17 cellular contexts compared by ENCODE assay signal in genomic region chr5:124401247-124402143, GRCh38.
A peak's percentile ranks its signal among the peaks of the same experiment; 100 is the strongest.
DNase-seq lines count a peak whose midpoint lies in the region; ATAC-seq, FAIRE-seq and TF ChIP-seq lines count a peak whose summit lies in the region.
"Had no signal": no experiment of that assay in that cellular context is flagged by ENCODE, and none has a peak within 500 bp of the region (broad histone marks: within the 10 kb centered on the region; RNA-seq: fewer than 3 reads in every experiment).

No MANE protein-coding gene starts in this region.

- H3K4me3 Mint-ChIP-seq in WTC11 (no peak overlapping the region), glutamatergic neuron (ENCODE audit: unreplicated experiment) (no peak overlapping the region)

- TF ChIP-seq CTCF in heart left ventricle (IDR thresholded peaks at IDR 0.05) = no peak
- no peak for TF ChIP-seq CTCF in WTC11 (IDR thresholded peaks at IDR 0.05)
- TF ChIP-seq CTCF in left lung (IDR thresholded peaks at IDR 0.05) = no peak
- no peak for TF ChIP-seq CTCF in upper lobe of right lung (IDR thresholded peaks at IDR 0.05)
- TF ChIP-seq CTCF in GM20000 (IDR thresholded peaks at IDR 0.05; ENCODE audit: extremely low read depth, missing control alignments) = no peak
- no peak for TF ChIP-seq CTCF in glutamatergic neuron (IDR thresholded peaks at IDR 0.05; ENCODE audit: partially characterized antibody, unreplicated experiment)

- 76% methylated on average over 9 of the region's 9 CpGs for WGBS in right cardiac atrium
- 78 to 85% (median 80%) methylated on average over 9 of the region's 9 CpGs for whole genome bisulfite sequencing in heart left ventricle, 4 donors

- peak overlapping the region; percentile 54; the same call in 1 of the 2 replicates for H3K27ac Mint-ChIP-seq in WTC11
- no peak overlapping the region for H3K27ac Mint-ChIP-seq in glutamatergic neuron (ENCODE audit: unreplicated experiment)

- DNase-seq in right cardiac atrium (no peak), heart left ventricle (no peak), WTC11 (ENCODE audit: low spot score) (no peak), left lung (peak in 1 of 2 donors; percentile 24), upper lobe of right lung (no peak), GM20000 (ENCODE audit: low spot score) (no peak), glutamatergic neuron (no peak), frontal cortex (ENCODE audit: low spot score in 2 of 2) (no peak)
- DNase-seq: activated naive CD4-positive, alpha-beta T cell treated with Interleukin-2 at 50 U/mL for 16 hours; brain microvascular endothelial cell; Caco-2; GOT3; midbrain; NCI-H2171 treated with DMSO at 0.1 percent for 48 hours; OCI-M1; WERI-Rb-1 had no signal

- TF ChIP-seq POLR2A in heart left ventricle (IDR thresholded peaks at IDR 0.05) = no peak

- H3K27me3 ChIP-seq in right cardiac atrium (ENCODE audit: control insufficient read depth, insufficient read depth) (no peaks in the 10 kb centered on the region), heart left ventricle (no peaks in the 10 kb centered on the region), left lung (no peaks in the 10 kb centered on the region), upper lobe of right lung (no peaks in the 10 kb centered on the region)
- H3K27me3 ChIP-seq: brain microvascular endothelial cell, ovary had no signal

- FAIRE-seq in frontal cortex (lab: Jason Lieb, UNC) = no peak

- no peaks in the 10 kb centered on the region; the same call in 1 of the 2 replicates for H3K36me3 Mint-ChIP-seq in WTC11
- no peaks in the 10 kb centered on the region for H3K36me3 Mint-ChIP-seq in glutamatergic neuron (ENCODE audit: unreplicated experiment)

- POLR2A ChIA-PET in WTC11 (lab: Charles Lee) = no interaction called here

- H3K4me1 Mint-ChIP-seq in WTC11 = peaks cover 11% of the 10 kb centered on the region
- peaks cover 19% of the 10 kb centered on the region for H3K4me1 Mint-ChIP-seq in glutamatergic neuron (ENCODE audit: low read depth, unreplicated experiment)

- H3K36me3 ChIP-seq in heart left ventricle (no peaks in the 10 kb centered on the region), left lung (no peaks in the 10 kb centered on the region), upper lobe of right lung (no peaks in the 10 kb centered on the region)
- H3K36me3 ChIP-seq: brain microvascular endothelial cell, ovary, WERI-Rb-1 had no signal

- intact Hi-C loops in right cardiac atrium (cut with DNase I) (no loop called here), heart left ventricle (cut with DNase I) (loop anchor here in 1 of 10 donors (10.0 kb wide), 2 partner anchors 253 to 343 kb away; partner anchors contain the start of gene ZNF608), left lung (cut with DNase I) (no loop called here), upper lobe of right lung (cut with DNase I) (no loop called here)

- H3K27ac ChIP-seq in right cardiac atrium (ENCODE audit: low read length) (peak overlapping the region; percentile 51), heart left ventricle (peak overlapping the region in 1 of 12 donors; percentile 56), left lung (peak overlapping the region; percentile 51 to 59), upper lobe of right lung (peak overlapping the region; percentile 73)
- H3K27ac ChIP-seq: brain microvascular endothelial cell, ovary, WERI-Rb-1 had no signal

- H3K4me1 ChIP-seq in right cardiac atrium (ENCODE audit: control insufficient read depth, insufficient read depth, low read length) = peaks cover 1% of the 10 kb centered on the region
- peaks cover 0 to 32% (median 5%) of the 10 kb centered on the region in 12 donors for H3K4me1 ChIP-seq in heart left ventricle
- peaks cover 3 to 9% of the 10 kb centered on the region in 2 donors for H3K4me1 ChIP-seq in left lung
- peaks cover 21% of the 10 kb centered on the region for H3K4me1 ChIP-seq in upper lobe of right lung
- H3K4me1 ChIP-seq: Caco-2 had no signal

- no peak for ATAC-seq in right cardiac atrium
- no peak for ATAC-seq in heart left ventricle
- no peak for ATAC-seq in WTC11
- peak; percentile 55 for ATAC-seq in left lung
- no peak for ATAC-seq in upper lobe of right lung

- H3K9me3 ChIP-seq in right cardiac atrium (ENCODE audit: control insufficient read depth, low read length) (no peaks in the 10 kb centered on the region), heart left ventricle (no peaks in the 10 kb centered on the region), left lung (no peaks in the 10 kb centered on the region), upper lobe of right lung (no peaks in the 10 kb centered on the region)
- H3K9me3 ChIP-seq: Caco-2, ovary had no signal

- peaks cover 3% of the 10 kb centered on the region; the same call in 1 of the 2 replicates for H3K27me3 Mint-ChIP-seq in WTC11 (ENCODE audit: low read depth)
- H3K27me3 Mint-ChIP-seq in glutamatergic neuron (ENCODE audit: unreplicated experiment) = no peaks in the 10 kb centered on the region

- H3K9me3 Mint-ChIP-seq in WTC11 (peaks cover 3% of the 10 kb centered on the region; the same call in 1 of the 2 replicates), glutamatergic neuron (ENCODE audit: unreplicated experiment) (no peaks in the 10 kb centered on the region)

- no peak overlapping the region for H3K4me3 ChIP-seq in right cardiac atrium (ENCODE audit: low read length)
- H3K4me3 ChIP-seq in heart left ventricle = no peak overlapping the region
- H3K4me3 ChIP-seq in left lung = no peak overlapping the region
- H3K4me3 ChIP-seq in upper lobe of right lung = no peak overlapping the region
- H3K4me3 ChIP-seq: ovary had no signal

- CTCF ChIA-PET in WTC11 (lab: Charles Lee) = no interaction called here

TF ChIP-seq in WTC11, 78 proteins besides CTCF, POLR2A, EP300 and RAD21:
- no peak for TF ChIP-seq MLX (CRISPR knock-in tag; IDR thresholded peaks at IDR 0.05)
- TF ChIP-seq FOXK1 (CRISPR knock-in tag; IDR thresholded peaks at IDR 0.05) = no peak
- TF ChIP-seq TEAD1 (CRISPR knock-in tag; IDR thresholded peaks at IDR 0.05) = no peak
- no peak for TF ChIP-seq STAT6 (CRISPR knock-in tag; conservative IDR thresholded peaks at IDR 0.05; ENCODE audit: low read depth)
- no peak for TF ChIP-seq NFYB (CRISPR knock-in tag; conservative IDR thresholded peaks at IDR 0.05; ENCODE audit: low read depth)
- TF ChIP-seq CDX4 (CRISPR knock-in tag; IDR thresholded peaks at IDR 0.05; ENCODE audit: borderline replicate concordance) = no peak
- no peak for TF ChIP-seq E2F5 (CRISPR knock-in tag; IDR thresholded peaks at IDR 0.05)
- no peak for TF ChIP-seq OVOL2 (CRISPR knock-in tag; IDR thresholded peaks at IDR 0.05; ENCODE audit: borderline replicate concordance)
- TF ChIP-seq ZNF232 (CRISPR knock-in tag; IDR thresholded peaks at IDR 0.05) = no peak
- TF ChIP-seq RELA (CRISPR knock-in tag; IDR thresholded peaks at IDR 0.05; ENCODE audit: borderline replicate concordance) = no peak
- no peak for TF ChIP-seq ZNF671 (CRISPR knock-in tag; IDR thresholded peaks at IDR 0.05)
